Comparison of ENCODE assay signal across 27 cellular contexts in genomic region chr17:71505200-71505599, GRCh38.
A peak's percentile ranks its signal among the peaks of the same experiment; 100 is the strongest.
DNase-seq lines count a peak whose midpoint lies in the region; ATAC-seq, FAIRE-seq and TF ChIP-seq lines count a peak whose summit lies in the region.
"Had no signal": no experiment of that assay in that cellular context is flagged by ENCODE, and none has a peak within 500 bp of the region (broad histone marks: within the 10 kb centered on the region; RNA-seq: fewer than 3 reads in every experiment).

No MANE protein-coding gene starts in this region.

- H3K9me2 ChIP-seq in SK-N-SH, result no peaks in the 10 kb centered on the region

- POLR2A ChIA-PET in SK-N-SH (lab: Yijun Ruan, JAX) (no interaction called here), HepG2 (lab: Yijun Ruan, JAX) (no interaction called here)

- TF ChIP-seq EP300 in SK-N-SH (IDR thresholded peaks at IDR 0.05; ENCODE audit: borderline replicate concordance in 1 of 2, low read depth in 1 of 2, low read length in 1 of 2) (peak in 1 of 2 experiments; percentile 92; a peak in 2 of 4 replicates), HepG2 (IDR thresholded peaks at IDR 0.05; ENCODE audit: low read depth in 2 of 2, low read length in 2 of 2) (no peak), HepG2 (CRISPR knock-in tag; IDR thresholded peaks at IDR 0.05; ENCODE audit: borderline replicate concordance) (no peak)

- no peaks in the 10 kb centered on the region for H3K36me3 ChIP-seq in SK-N-SH (replicated peaks in 1 of 2; ENCODE audit: control insufficient read depth in 1 of 2, insufficient read depth in 2 of 2, low read length in 1 of 2)
- no peaks in the 10 kb centered on the region for H3K36me3 ChIP-seq in smooth muscle cell (ENCODE audit: low read depth)
- H3K36me3 ChIP-seq in HepG2 (replicated peaks in 1 of 2; ENCODE audit: control insufficient read depth in 1 of 2, insufficient read depth in 2 of 2, low read length in 2 of 2), result no peaks in the 10 kb centered on the region
- H3K36me3 ChIP-seq: BE2C, brain microvascular endothelial cell, gastrocnemius medialis, lower lobe of right lung, right lobe of liver, tibial artery had no signal

- H3K4me2 ChIP-seq in SK-N-SH (no peak overlapping the region), smooth muscle cell (peak overlapping the region; percentile 5), HepG2 (ENCODE audit: low read depth, low read length) (no peak overlapping the region)

- TF ChIP-seq CTCF in SK-N-SH (IDR thresholded peaks at IDR 0.05) (no peak), foreskin fibroblast (IDR thresholded peaks at IDR 0.05; ENCODE audit: low read depth, low read length) (no peak), smooth muscle cell (IDR thresholded peaks at IDR 0.05; ENCODE audit: borderline replicate concordance, insufficient read depth, poor library complexity, severe bottlenecking) (no peak), HepG2 (CRISPR knock-in tag; IDR thresholded peaks at IDR 0.05) (no peak)

- no peaks in the 10 kb centered on the region for H3K9me3 ChIP-seq in SK-N-SH
- H3K9me3 ChIP-seq in smooth muscle cell (replicated peaks; ENCODE audit: low read depth), result no peaks in the 10 kb centered on the region
- H3K9me3 ChIP-seq in HepG2 (ENCODE audit: low read length), result no peaks in the 10 kb centered on the region
- H3K9me3 ChIP-seq: BE2C, gastrocnemius medialis, lower lobe of right lung, right lobe of liver, tibial artery had no signal

- no peak for FAIRE-seq in HepG2 (lab: Jason Lieb, UNC)
- FAIRE-seq: GM12891, islet of Langerhans had no signal

- H2AFZ ChIP-seq in SK-N-SH (ENCODE audit: low read depth) (peak overlapping the region; percentile 51; the same call in 1 of the 2 replicates), smooth muscle cell (ENCODE audit: low read depth) (no peak overlapping the region), HepG2 (ENCODE audit: low read length) (no peak overlapping the region)

- H3K27me3 ChIP-seq in SK-N-SH (ENCODE audit: insufficient read depth) (no peaks in the 10 kb centered on the region), smooth muscle cell (ENCODE audit: low read depth) (peaks cover 2% of the 10 kb centered on the region), HepG2 (ENCODE audit: control insufficient read depth in 1 of 2, insufficient read depth in 2 of 2, low read length in 2 of 2) (no peaks in the 10 kb centered on the region)
- H3K27me3 ChIP-seq: BE2C, brain microvascular endothelial cell, gastrocnemius medialis, right lobe of liver, tibial artery had no signal

- in situ Hi-C loops in HepG2 (cut with HindIII; ENCODE audit: extremely low pct_ligation_motif_present, low pct_unique_long_range_greater_than_20kb), result no loop called here

- ATAC-seq in HG03442 (IDR thresholded peaks at IDR 0.05; ENCODE audit: unreplicated experiment) (no peak), HepG2 (no peak), GM18498 (IDR thresholded peaks at IDR 0.05; ENCODE audit: unreplicated experiment) (no peak)
- ATAC-seq: gastrocnemius medialis; lower lobe of right lung; right lobe of liver; Right ventricle myocardium inferior; stimulated activated naive CD8-positive, alpha-beta T cell treated with anti-CD3 and anti-CD28 coated beads, Interleukin-15, amount 100 ng/mL, for 72 hours had no signal

- BruUV-seq in HepG2 (replicated peaks; lab: Mats Ljungman, UMichigan), result no TSS peak

- H3K4me3 ChIP-seq in SK-N-SH (ENCODE audit: low read depth in 2 of 2, low read length in 1 of 2) (no peak overlapping the region), foreskin fibroblast (ENCODE audit: low read depth in 1 of 2, low read length in 2 of 2) (no peak overlapping the region), smooth muscle cell (no peak overlapping the region), HepG2 (replicated peaks in 1 of 3; ENCODE audit: insufficient read depth in 1 of 3, low read depth in 2 of 3, low read length in 3 of 3) (no peak overlapping the region)
- H3K4me3 ChIP-seq: gastrocnemius medialis, lower lobe of right lung, right lobe of liver, tibial artery had no signal

- H3K9ac ChIP-seq in SK-N-SH, result no peak overlapping the region
- no peak overlapping the region for H3K9ac ChIP-seq in smooth muscle cell (ENCODE audit: low read depth)
- no peak overlapping the region for H3K9ac ChIP-seq in HepG2 (ENCODE audit: insufficient read depth, low read depth, low read length)

- H3K79me2 ChIP-seq in SK-N-SH (ENCODE audit: insufficient read depth), result no peaks in the 10 kb centered on the region
- H3K79me2 ChIP-seq in smooth muscle cell (ENCODE audit: low read depth), result no peaks in the 10 kb centered on the region
- no peaks in the 10 kb centered on the region for H3K79me2 ChIP-seq in HepG2 (ENCODE audit: insufficient read depth, low read length)

- TF ChIP-seq POLR2A in HepG2 (IDR thresholded peaks at IDR 0.05; ENCODE audit: insufficient read depth in 1 of 2, low read depth in 2 of 2, low read length in 2 of 2), result no peak

- no peak for TF ChIP-seq RAD21 in SK-N-SH (IDR thresholded peaks at IDR 0.05; ENCODE audit: low read length)
- TF ChIP-seq RAD21 in HepG2 (CRISPR knock-in tag; IDR thresholded peaks at IDR 0.05), result no peak

- CTCF ChIA-PET in SK-N-SH (lab: Yijun Ruan, JAX), result interaction anchor here (0.9 kb wide), 2 partner anchors 32 to 1054 kb away, joined by 3 to 4 read pairs; no protein-coding TSS in a partner anchor
- CTCF ChIA-PET in HepG2 (lab: Yijun Ruan, JAX; ENCODE audit: low intra/inter-chr PET ratio, low total read pairs), result no interaction called here

- peaks cover 31% of the 10 kb centered on the region for H3F3A ChIP-seq in SK-N-SH (replicated peaks; ENCODE audit: insufficient read depth)
- H3F3A ChIP-seq in smooth muscle cell (ENCODE audit: low read depth), result no peaks in the 10 kb centered on the region

- H4K20me1 ChIP-seq in SK-N-SH (ENCODE audit: insufficient read depth) (no peaks in the 10 kb centered on the region), smooth muscle cell (ENCODE audit: low read depth) (no peaks in the 10 kb centered on the region), HepG2 (ENCODE audit: insufficient read depth, low read length) (no peaks in the 10 kb centered on the region)

- H3K27ac ChIP-seq in SK-N-SH (ENCODE audit: low read depth in 2 of 2, low read length in 1 of 2) (peak overlapping the region; percentile 25 to 42; a peak in 3 of 4 replicates), smooth muscle cell (ENCODE audit: low read depth) (peak overlapping the region; percentile 25), HepG2 (ENCODE audit: extremely low read length, insufficient read depth, low read length) (no peak overlapping the region)
- H3K27ac ChIP-seq: brain microvascular endothelial cell, gastrocnemius medialis, lower lobe of right lung, right lobe of liver, tibial artery had no signal

- intact Hi-C loops in HepG2 (cut with micrococcal nuclease; ENCODE audit: unreplicated experiment), result no loop called here

- WGBS in SK-N-SH (ENCODE audit: low lambda C conversion rate), result 31% methylated on average over 2 of the region's 2 CpGs
- WGBS in smooth muscle cell (ENCODE audit: low lambda C conversion rate), result 55% methylated on average over 2 of the region's 2 CpGs
- 0% methylated on average over 2 of the region's 2 CpGs for WGBS in HepG2 (ENCODE audit: low lambda C conversion rate)

- H3K4me1 ChIP-seq in SK-N-SH (ENCODE audit: control insufficient read depth in 1 of 2, insufficient read depth in 2 of 2, low read depth in 1 of 2, low read length in 1 of 2) (peaks cover 4 to 18% of the 10 kb centered on the region in 2 experiments), smooth muscle cell (ENCODE audit: low read depth) (no peaks in the 10 kb centered on the region), HepG2 (ENCODE audit: insufficient read depth, low read length) (no peaks in the 10 kb centered on the region)
- H3K4me1 ChIP-seq: gastrocnemius medialis, lower lobe of right lung, right lobe of liver had no signal

- DNase-seq in EL (peak; percentile 60), SK-N-SH (no peak), foreskin fibroblast (peak; percentile 48 to 56), smooth muscle cell (lab: John Stamatoyannopoulos, UW; ENCODE audit: unreplicated experiment) (no peak), HepG2 (ENCODE audit: low spot score) (no peak)
- DNase-seq: activated CD4-positive, alpha-beta memory T cell treated with anti-CD3 and anti-CD28 coated beads for 36 hours; activated CD8-positive, alpha-beta memory T cell treated with anti-CD3 and anti-CD28 coated beads, Interleukin-2, amount 50 U/mL, for 48 hours; BE2C; brain microvascular endothelial cell; DMS79; effector CD8-positive, alpha-beta T cell; gastrocnemius medialis; H7; hypothalamus; lower lobe of right lung; NCI-H2081; NCI-H345; NCI-H748 treated with DMSO at 0.1 percent for 48 hours; right lobe of liver; stimulated activated naive CD8-positive, alpha-beta T cell treated with anti-CD3 and anti-CD28 coated beads, Interleukin-15, amount 100 ng/mL, for 72 hours; T1000; tibial artery had no signal

TF ChIP-seq in SK-N-SH, 30 proteins besides CTCF, POLR2A, EP300 and RAD21 (continues in another document):
- TF ChIP-seq TAF1 (IDR thresholded peaks at IDR 0.05; ENCODE audit: borderline replicate concordance, low read depth, low read length) (no peak), GABPA (IDR thresholded peaks at IDR 0.05; ENCODE audit: low read depth) (no peak), TCF12 (IDR thresholded peaks at IDR 0.05) (peak; percentile 87), SMC3 (IDR thresholded peaks at IDR 0.05; ENCODE audit: low read depth, low read length) (no peak), USF2 (IDR thresholded peaks at IDR 0.05; ENCODE audit: borderline replicate concordance, low read depth, low read length) (no peak)

TF ChIP-seq in HepG2, 621 proteins besides CTCF, POLR2A, EP300 and RAD21:
- TF ChIP-seq ZNF567 (CRISPR knock-in tag; IDR thresholded peaks at IDR 0.05; ENCODE audit: borderline replicate concordance) (no peak), SALL2 (CRISPR knock-in tag; IDR thresholded peaks at IDR 0.05) (no peak), ZNF619 (CRISPR knock-in tag; IDR thresholded peaks at IDR 0.05) (no peak), REPIN1 (CRISPR knock-in tag; IDR thresholded peaks at IDR 0.05; ENCODE audit: borderline replicate concordance, low read depth) (no peak), FOXJ3 (CRISPR knock-in tag; IDR thresholded peaks at IDR 0.05; ENCODE audit: borderline replicate concordance) (no peak), MYC (CRISPR knock-in tag; IDR thresholded peaks at IDR 0.05; ENCODE audit: borderline replicate concordance) (no peak), ZNF263 (CRISPR knock-in tag; IDR thresholded peaks at IDR 0.05) (no peak), ZNF749 (CRISPR knock-in tag; IDR thresholded peaks at IDR 0.05; ENCODE audit: borderline replicate concordance) (no peak)

Comparison
In these comparisons a context has a peak if more than half of its experiments do, and no peak if none do; other contexts are left out.
1. DNase-seq: peak in EL (single experiment) and foreskin fibroblast (2 of 2); none in SK-N-SH (single experiment), smooth muscle cell (single experiment) and HepG2 (single experiment).